In the genomic region with DNA sequence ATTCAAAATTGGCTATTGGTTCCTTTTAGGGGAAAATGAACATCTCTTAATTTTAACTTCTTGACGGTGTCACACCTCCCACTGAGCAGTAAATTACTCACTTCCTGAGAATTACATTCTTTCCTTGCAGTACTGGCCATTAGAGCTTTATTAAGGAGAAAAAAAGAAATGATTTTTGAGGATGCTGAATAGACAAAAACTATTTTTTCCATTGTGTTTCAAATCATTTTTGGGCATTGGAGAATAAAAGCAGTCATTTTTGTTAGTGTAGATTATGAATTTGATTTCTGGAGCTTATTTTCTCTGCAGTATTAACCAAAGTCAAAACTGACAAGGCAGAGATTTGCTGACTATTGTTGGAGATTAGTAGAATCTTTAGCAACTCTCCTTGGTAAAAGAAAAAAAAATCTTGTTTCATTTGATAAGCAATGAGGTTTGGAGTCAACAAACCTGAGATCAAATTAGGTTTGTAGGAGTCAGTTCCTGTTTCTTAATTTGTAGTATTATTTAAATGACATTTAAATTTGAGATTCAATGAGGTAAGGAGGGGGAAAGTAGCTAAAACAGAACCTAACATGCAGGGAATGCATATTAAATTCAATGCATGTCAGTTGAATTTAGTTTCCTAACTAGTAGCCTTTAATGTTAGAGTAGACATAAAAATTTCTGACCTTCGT, we compare ENCODE assay signal across 10 cellular contexts.
DNase-seq lines count a peak whose midpoint lies in the region; ATAC-seq, FAIRE-seq and TF ChIP-seq lines count a peak whose summit lies in the region.
"Had no signal": no experiment of that assay in that cellular context is flagged by ENCODE, and none has a peak within 500 bp of the region (broad histone marks: within the 10 kb centered on the region; RNA-seq: fewer than 3 reads in every experiment).

No MANE protein-coding gene starts in this region.

- no peaks in the 10 kb centered on the region for H3K9me3 Mint-ChIP-seq in naive B cell

- no peaks in the 10 kb centered on the region for H3K9me1 ChIP-seq in K562 (ENCODE audit: control insufficient read depth, insufficient read depth, low read length)

- H3K27ac ChIP-seq in KMS-11 = no peak overlapping the region
- peak overlapping the region; percentile 1; the same call in 1 of the 3 replicates for H3K27ac ChIP-seq in K562 (ENCODE audit: extremely low read depth, low read depth, low read length)

- ATAC-seq in K562 (no peak), naive B cell (ENCODE audit: low read depth in 2 of 2) (peak; percentile 76 to 84), GM18858 (IDR thresholded peaks at IDR 0.05; ENCODE audit: unreplicated experiment) (no peak), GM21528 (IDR thresholded peaks at IDR 0.05; ENCODE audit: low FRiP score, unreplicated experiment) (no peak), GM21360 (IDR thresholded peaks at IDR 0.05; ENCODE audit: unreplicated experiment) (no peak), HG03460 (IDR thresholded peaks at IDR 0.05; ENCODE audit: unreplicated experiment) (no peak)

- H3K4me1 Mint-ChIP-seq in naive B cell = peaks cover 25 to 38% (median 26%) of the 10 kb centered on the region in 3 donors

- H3K9me3 ChIP-seq in K562 (replicated peaks; ENCODE audit: control insufficient read depth, insufficient read depth, low read depth, low read length) = no peaks in the 10 kb centered on the region

- H2AFZ ChIP-seq in KMS-11 (ENCODE audit: low read depth) = no peak overlapping the region
- H2AFZ ChIP-seq in K562 (ENCODE audit: low read depth, low read length) = no peak overlapping the region

- WGBS in K562 (ENCODE audit: insufficient coverage, low coverage, missing lambda C conversion rate) = 50% methylated on average over 2 of the region's 2 CpGs

- POLR2A ChIA-PET in K562 (lab: Yijun Ruan, JAX) = interaction anchor here (0.6 to 1.9 kb wide), 8 partner anchors 9 to 164 kb away, joined by 3 to 5 read pairs (median 3); no protein-coding TSS in a partner anchor

- H3K9ac ChIP-seq in KMS-11 = no peak overlapping the region
- no peak overlapping the region for H3K9ac ChIP-seq in K562 (ENCODE audit: insufficient read depth in 1 of 2, low read depth in 2 of 2, low read length in 2 of 2)

- intact Hi-C loops in K562 (cut with micrococcal nuclease) = loop anchor here (2.0 to 5.0 kb wide), 2 partner anchors 83 to 139 kb away; a partner anchor contains a TSS

- CTCF ChIA-PET in K562 (lab: Yijun Ruan, JAX; ENCODE audit: low intra/inter-chr PET ratio) = interaction anchor here (0.6 to 2.3 kb wide), 4 partner anchors 123 to 304 kb away, joined by 3 to 20 read pairs (median 10); no protein-coding TSS in a partner anchor

- H3K36me3 Mint-ChIP-seq in naive B cell = peaks cover 0 to 9% of the 10 kb centered on the region in 2 donors

- H3K79me2 ChIP-seq in KMS-11 (ENCODE audit: insufficient read depth, low read depth) (no peaks in the 10 kb centered on the region), K562 (ENCODE audit: control insufficient read depth, insufficient read depth, low read length) (no peaks in the 10 kb centered on the region)

- H3K27me3 Mint-ChIP-seq in naive B cell = no peaks in the 10 kb centered on the region

- H3K4me2 ChIP-seq in KMS-11 = peak overlapping the region; percentile 26; the same call in 1 of the 2 replicates
- H3K4me2 ChIP-seq in K562 (ENCODE audit: insufficient read depth, low read length) = no peak overlapping the region

- TF ChIP-seq CTCF in KMS-11 (conservative IDR thresholded peaks at IDR 0.05; ENCODE audit: low read depth, low read length) (no peak), K562 (IDR thresholded peaks at IDR 0.05 in 2 of 3, conservative IDR thresholded peaks at IDR 0.05 in 1 of 3; ENCODE audit: insufficient read depth in 2 of 3, low read depth in 1 of 3, low read length in 3 of 3) (no peak)

- peaks cover 45% of the 10 kb centered on the region for H3K4me1 ChIP-seq in KMS-11 (ENCODE audit: low read depth, poor library complexity, severe bottlenecking)
- H3K4me1 ChIP-seq in K562 (replicated peaks in 1 of 2; ENCODE audit: control insufficient read depth in 2 of 2, insufficient read depth in 2 of 2, low read length in 2 of 2) = peaks cover 0 to 15% of the 10 kb centered on the region in 2 experiments; a peak in 1 of 5 replicates

- H3K4me3 ChIP-seq in KMS-11 (IDR thresholded peaks at IDR 0.05; ENCODE audit: insufficient read depth, low read depth, low read length) (no peak overlapping the region), K562 (no peak overlapping the region)

- peak overlapping the region in 2 of 6 donors; percentile 15 to 26 for H3K27ac Mint-ChIP-seq in naive B cell

- H3K27me3 ChIP-seq in KMS-11 (ENCODE audit: insufficient read depth, low read depth) (no peaks in the 10 kb centered on the region), K562 (ENCODE audit: control insufficient read depth in 2 of 2, insufficient read depth in 2 of 2, low read length in 2 of 2) (no peaks in the 10 kb centered on the region)

- TF ChIP-seq POLR2A in K562 (conservative IDR thresholded peaks at IDR 0.05) = no peak

- TF ChIP-seq RAD21 in K562 (CRISPR knock-in tag; conservative IDR thresholded peaks at IDR 0.05 in 1 of 2, IDR thresholded peaks at IDR 0.05 in 1 of 2) = no peak

- no peak for TF ChIP-seq EP300 in K562 (IDR thresholded peaks at IDR 0.05; ENCODE audit: low read length)

- H3K4me3 Mint-ChIP-seq in naive B cell = no peak overlapping the region

- BruUV-seq in K562 (replicated peaks; lab: Mats Ljungman, UMichigan) = no TSS peak

- H4K20me1 ChIP-seq in KMS-11 (ENCODE audit: insufficient read depth) (no peaks in the 10 kb centered on the region), K562 (replicated peaks; ENCODE audit: control insufficient read depth, insufficient read depth, low read length) (no peaks in the 10 kb centered on the region)

- H3K36me3 ChIP-seq in KMS-11 (ENCODE audit: insufficient read depth) = no peaks in the 10 kb centered on the region
- peaks cover 61% of the 10 kb centered on the region for H3K36me3 ChIP-seq in K562 (ENCODE audit: control insufficient read depth, insufficient read depth, low read length)

- in situ Hi-C loops in K562 (cut with MboI) = loop anchor here (5.0 kb wide), 1 partner anchor 193 kb away; no protein-coding TSS in a partner anchor

- DNase-seq in EL (peak; percentile 65), K562 (ENCODE audit: extremely low read depth in 1 of 4, low spot score in 3 of 4) (no peak), naive B cell (peak; percentile 25)
- DNase-seq: anterior cingulate cortex, NCI-H146 had no signal

- FAIRE-seq in K562 (lab: Jason Lieb, UNC) = no peak

TF ChIP-seq in K562, 482 proteins besides CTCF, POLR2A, EP300 and RAD21 (continues in another document):
- TF ChIP-seq KDM1A (IDR thresholded peaks at IDR 0.05) (0 out of 4 replicates have a peak, but pooled peaks of 1 of the 2 experiments have one; percentile 12), C11orf30 (IDR thresholded peaks at IDR 0.05; ENCODE audit: low read depth) (peak; percentile 81), ZNF316 (IDR thresholded peaks at IDR 0.05) (peak; percentile 90), HSF4 (CRISPR knock-in tag; IDR thresholded peaks at IDR 0.05; ENCODE audit: borderline replicate concordance) (no peak), FOSL1 (tag; conservative IDR thresholded peaks at IDR 0.05) (0 out of 2 replicates have a peak, but pooled peaks have one; percentile 2), TAF1 (IDR thresholded peaks at IDR 0.05; ENCODE audit: control insufficient read depth, extremely low read depth, insufficient read depth, low read length, severe bottlenecking) (no peak), ESRRA (IDR thresholded peaks at IDR 0.05; ENCODE audit: borderline replicate concordance, low read depth) (no peak), CBX8 (IDR thresholded peaks at IDR 0.05; ENCODE audit: borderline replicate concordance, extremely low read depth, low read depth, low read length, poor library complexity, severe bottlenecking) (no peak), POLR2G (IDR thresholded peaks at IDR 0.05; ENCODE audit: low read depth, low read length) (0 out of 2 replicates have a peak, but pooled peaks have one; percentile 16), MAFG (tag; conservative IDR thresholded peaks at IDR 0.05) (peak; percentile 35; the same call in 1 of the 2 replicates), KAT7 (CRISPR knock-in tag; IDR thresholded peaks at IDR 0.05; ENCODE audit: borderline replicate concordance) (no peak), MAFF (IDR thresholded peaks at IDR 0.05; ENCODE audit: low read length) (peak; percentile 57; the same call in 1 of the 2 replicates)

Comparison
In these comparisons a context has a peak if more than half of its experiments do, and no peak if none do; other contexts are left out.
1. DNase-seq: peak in EL (single experiment) and naive B cell (single experiment); none in K562 (0 of 4).
2. ATAC-seq: peak in naive B cell (2 of 2); none in K562 (single experiment), GM18858 (single experiment), GM21528 (single experiment), GM21360 (single experiment) and HG03460 (single experiment).